9 cellular contexts compared by ENCODE assay signal in the genomic region with DNA sequence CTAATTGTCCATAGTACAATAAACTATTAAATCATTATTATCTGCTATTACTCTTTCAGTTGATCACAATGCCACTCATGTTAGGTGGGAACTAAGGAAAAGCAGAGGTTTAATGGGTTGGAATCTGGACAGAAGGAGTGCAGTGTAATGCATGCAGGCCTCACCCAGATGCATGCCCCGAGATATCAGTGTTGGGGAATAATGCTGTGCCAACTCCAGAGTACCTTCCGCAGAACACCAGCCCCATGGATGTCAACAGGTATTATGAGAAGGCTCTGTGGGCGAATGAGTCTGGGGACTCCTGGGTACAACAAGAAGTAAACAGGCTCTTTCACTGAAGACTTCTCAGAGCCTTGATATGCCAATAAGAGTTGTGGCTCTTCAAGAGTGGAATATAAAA.
"Had no signal": no experiment of that assay in that cellular context is flagged by ENCODE, and none has a peak within 500 bp of the region (broad histone marks: within the 10 kb centered on the region; RNA-seq: fewer than 3 reads in every experiment).

No MANE protein-coding gene starts in this region.

- H2AFZ ChIP-seq: GM23248, GM23338 had no signal

- H3K27ac ChIP-seq: GM23248 had no signal

- ATAC-seq: GM23338, HCT116 had no signal

- H3K36me3 ChIP-seq: HAP-1 had no signal

- H3K4me3 ChIP-seq: GM23248, GM23338, HAP-1 had no signal

- H3K4me1 ChIP-seq: HAP-1 had no signal

- DNase-seq: GM23248, GOT3, H7, H9, HCEC 1CT, HFFc6 had no signal

- H3K9me3 ChIP-seq: HAP-1 had no signal

- H3K9ac ChIP-seq: GM23248 had no signal

- H3K4me2 ChIP-seq: GM23338 had no signal
